28 cellular contexts compared by ENCODE assay signal in the genomic region with DNA sequence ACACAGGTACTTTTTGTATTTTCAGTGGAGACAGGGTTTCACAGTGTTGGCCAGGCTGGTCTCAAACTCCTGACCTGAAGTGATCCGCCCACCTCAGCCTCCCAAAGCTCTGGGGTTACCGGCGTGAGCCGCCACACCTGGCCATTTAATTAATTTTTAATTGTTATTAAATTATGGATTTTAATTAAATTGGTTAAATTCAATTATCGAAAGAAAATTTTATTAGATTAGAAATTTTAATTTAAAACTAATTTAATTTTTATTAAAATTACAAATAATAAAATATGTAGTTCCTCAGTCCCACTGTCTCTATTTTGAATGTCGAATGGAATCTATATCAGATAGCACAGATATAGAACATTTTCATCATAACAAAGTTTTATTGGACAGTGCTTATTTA.
"Had no signal": no experiment of that assay in that cellular context is flagged by ENCODE, and none has a peak within 500 bp of the region (broad histone marks: within the 10 kb centered on the region; RNA-seq: fewer than 3 reads in every experiment).

No MANE protein-coding gene starts in this region.

- H3K4me1 Mint-ChIP-seq: stimulated activated effector memory CD8-positive, alpha-beta T cell treated with anti-CD3 and anti-CD28 coated beads, Interleukin-12 subunit alpha, Interleukin-12 subunit beta, amount 100 ng/mL, for 72 hours; stimulated activated memory B cell treated with anti-CD40 and anti-IgM and Interleukin-4, amounts not matched to agents 10 μg/mL and 1 μg/mL and 100 μg/mL, for 72 hours; stimulated activated naive B cell treated with anti-CD40 and anti-IgM and Interleukin-4, amounts not matched to agents 10 μg/mL and 1 μg/mL and 100 μg/mL, for 72 hours; stimulated activated naive CD8-positive, alpha-beta T cell treated with anti-CD3 and anti-CD28 coated beads, Interleukin-15, amount 100 ng/mL, for 72 hours had no signal

- H3K4me3 Mint-ChIP-seq: stimulated activated effector memory CD8-positive, alpha-beta T cell treated with anti-CD3 and anti-CD28 coated beads, Interleukin-12 subunit alpha, Interleukin-12 subunit beta, amount 100 ng/mL, for 72 hours; stimulated activated memory B cell treated with anti-CD40 and anti-IgM and Interleukin-4, amounts not matched to agents 10 μg/mL and 1 μg/mL and 100 μg/mL, for 72 hours; stimulated activated naive B cell treated with anti-CD40 and anti-IgM and Interleukin-4, amounts not matched to agents 10 μg/mL and 1 μg/mL and 100 μg/mL, for 72 hours; stimulated activated naive CD8-positive, alpha-beta T cell treated with anti-CD3 and anti-CD28 coated beads, Interleukin-15, amount 100 ng/mL, for 72 hours; stimulated activated naive CD8-positive, alpha-beta T cell treated with anti-CD3 and anti-CD28 coated beads, Interleukin-15, Interleukin-2, amounts not matched to agents 100 ng/mL and 50 ng/mL, for 24 hours; type B pancreatic cell had no signal

- H3K27ac ChIP-seq: stomach, suprapubic skin, testis, thoracic aorta, thyroid gland, tibial artery, tibial nerve, transverse colon, upper lobe of left lung, upper lobe of right lung, uterus, vagina had no signal

- H3K36me3 ChIP-seq: stomach, suprapubic skin, thoracic aorta, thyroid gland, tibial artery, tibial nerve, transverse colon, upper lobe of left lung, upper lobe of right lung, uterus, vagina had no signal

- H3K4me1 ChIP-seq: stomach, suprapubic skin, testis, thyroid gland, tibial nerve, transverse colon, upper lobe of left lung, upper lobe of right lung, uterus, vagina had no signal

- H3K9me3 Mint-ChIP-seq: type B pancreatic cell had no signal

- FAIRE-seq: urothelium cell line had no signal

- H3K27me3 ChIP-seq: stomach, suprapubic skin, testis, thyroid gland, tibial artery, tibial nerve, transverse colon, upper lobe of left lung, upper lobe of right lung, uterus, vagina had no signal

- H3K27me3 Mint-ChIP-seq: stimulated activated memory B cell treated with anti-CD40 and anti-IgM and Interleukin-4, amounts not matched to agents 10 μg/mL and 1 μg/mL and 100 μg/mL, for 72 hours; stimulated activated naive B cell treated with anti-CD40 and anti-IgM and Interleukin-4, amounts not matched to agents 10 μg/mL and 1 μg/mL and 100 μg/mL, for 72 hours; stimulated activated naive CD8-positive, alpha-beta T cell treated with anti-CD3 and anti-CD28 coated beads, Interleukin-15, amount 100 ng/mL, for 72 hours; stimulated activated naive CD8-positive, alpha-beta T cell treated with anti-CD3 and anti-CD28 coated beads, Interleukin-15, Interleukin-2, amounts not matched to agents 100 ng/mL and 50 ng/mL, for 24 hours; type B pancreatic cell had no signal

- H3K9me3 ChIP-seq: stomach, suprapubic skin, testis, thoracic aorta, thyroid gland, tibial artery, tibial nerve, transverse colon, upper lobe of left lung, upper lobe of right lung, uterus, vagina had no signal

- H3K4me3 ChIP-seq: stomach, suprapubic skin, testis, thoracic aorta, thyroid gland, tibial artery, tibial nerve, transverse colon, upper lobe of left lung, upper lobe of right lung, uterus, vagina had no signal

- H3K36me3 Mint-ChIP-seq: stimulated activated effector memory CD8-positive, alpha-beta T cell treated with anti-CD3 and anti-CD28 coated beads, Interleukin-12 subunit alpha, Interleukin-12 subunit beta, amount 100 ng/mL, for 72 hours; stimulated activated memory B cell treated with anti-CD40 and anti-IgM and Interleukin-4, amounts not matched to agents 10 μg/mL and 1 μg/mL and 100 μg/mL, for 72 hours; stimulated activated naive B cell treated with anti-CD40 and anti-IgM and Interleukin-4, amounts not matched to agents 10 μg/mL and 1 μg/mL and 100 μg/mL, for 72 hours; type B pancreatic cell had no signal

- DNase-seq: stimulated activated CD4-positive, alpha-beta T cell treated with anti-CD3 and anti-CD28 coated beads, Interleukin-2, amount 100 ng/mL, for 48 hours; stimulated activated CD4-positive, alpha-beta T cell treated with anti-CD3 and anti-CD28 coated beads, Interleukin-4, amount 100 ng/mL, for 1 hour; stimulated activated CD4-positive, alpha-beta T cell treated with anti-CD3 and anti-CD28 coated beads, Interleukin-4, amount 100 ng/mL, for 24 hours; stimulated activated CD4-positive, alpha-beta T cell treated with anti-CD3 and anti-CD28 coated beads, Interleukin-4, amount 100 ng/mL, for 4 hours; stimulated activated CD8-positive, alpha-beta memory T cell treated with anti-CD3 and anti-CD28 coated beads, Interleukin-4, amount 100 ng/mL, for 48 hours; stimulated activated naive B cell treated with anti-CD40 and anti-IgM and Interleukin-4, amounts not matched to agents 10 μg/mL and 1 μg/mL and 100 μg/mL, for 72 hours; stimulated activated naive CD4-positive, alpha-beta T cell treated with Interleukin-2 at 50 U/mL for 16 hours; stimulated activated naive CD8-positive, alpha-beta T cell treated with anti-CD3 and anti-CD28 coated beads, Interleukin-15, amount 100 ng/mL, for 72 hours; stimulated activated naive CD8-positive, alpha-beta T cell treated with anti-CD3 and anti-CD28 coated beads, Interleukin-15, Interleukin-2, amounts not matched to agents 100 U/mL and 50 U/mL, for 24 hours; stomach; substantia nigra; testis; thyroid gland; tibial artery; transverse colon; trophoblast cell; upper lobe of left lung; upper lobe of right lung; uterus had no signal

- ATAC-seq: stimulated activated effector memory CD8-positive, alpha-beta T cell treated with anti-CD3 and anti-CD28 coated beads, Interleukin-12 subunit alpha, Interleukin-12 subunit beta, amount 100 ng/mL, for 72 hours; stimulated activated memory B cell treated with anti-CD40 and anti-IgM and Interleukin-4, amounts not matched to agents 10 μg/mL and 1 μg/mL and 100 μg/mL, for 72 hours; stimulated activated naive B cell treated with anti-CD40 and anti-IgM and Interleukin-4, amounts not matched to agents 10 μg/mL and 1 μg/mL and 100 μg/mL, for 72 hours; stimulated activated naive CD8-positive, alpha-beta T cell treated with anti-CD3 and anti-CD28 coated beads, Interleukin-15, amount 100 ng/mL, for 72 hours; stimulated activated naive CD8-positive, alpha-beta T cell treated with anti-CD3 and anti-CD28 coated beads, Interleukin-15, Interleukin-2, amounts not matched to agents 100 U/mL and 50 U/mL, for 24 hours; upper lobe of right lung had no signal

- H3K27ac Mint-ChIP-seq: stimulated activated effector memory CD8-positive, alpha-beta T cell treated with anti-CD3 and anti-CD28 coated beads, Interleukin-12 subunit alpha, Interleukin-12 subunit beta, amount 100 ng/mL, for 72 hours; stimulated activated memory B cell treated with anti-CD40 and anti-IgM and Interleukin-4, amounts not matched to agents 10 μg/mL and 1 μg/mL and 100 μg/mL, for 72 hours; stimulated activated naive B cell treated with anti-CD40 and anti-IgM and Interleukin-4, amounts not matched to agents 10 μg/mL and 1 μg/mL and 100 μg/mL, for 72 hours; stimulated activated naive CD8-positive, alpha-beta T cell treated with anti-CD3 and anti-CD28 coated beads, Interleukin-15, amount 100 ng/mL, for 72 hours; stimulated activated naive CD8-positive, alpha-beta T cell treated with anti-CD3 and anti-CD28 coated beads, Interleukin-15, Interleukin-2, amounts not matched to agents 100 ng/mL and 50 ng/mL, for 24 hours; type B pancreatic cell had no signal
